ENCODE assay signal across 12 cellular contexts in genomic region chr11:45930951-45931563, GRCh38. TPM values are rescaled to one million over a fixed set of nuclear protein-coding genes. Genes with fewer than 3 reads are reported as not detected.
DNase-seq lines count a peak whose midpoint lies in the region; ATAC-seq and TF ChIP-seq lines count a peak whose summit lies in the region.
"Had no signal": no experiment of that assay in that cellular context is flagged by ENCODE, and none has a peak within 500 bp of the region (broad histone marks: within the 10 kb centered on the region; RNA-seq: fewer than 3 reads in every experiment).

No MANE protein-coding gene starts in this region.

- H3K27ac ChIP-seq in C4-2B (0 out of 2 replicates have a peak overlapping the region, but pooled peaks have one; percentile 16), stomach (peak overlapping the region in 1 of 5 donors; percentile 65)
- H3K27ac ChIP-seq: parathyroid adenoma had no signal

- TF ChIP-seq POLR2A in lower leg skin (IDR thresholded peaks at IDR 0.05), result no peak
- TF ChIP-seq POLR2A in stomach (IDR thresholded peaks at IDR 0.05), result no peak

- no peaks in the 10 kb centered on the region for H3K9me3 ChIP-seq in stomach
- H3K9me3 ChIP-seq: left lung had no signal

- peaks cover 23 to 52% (median 51%) of the 10 kb centered on the region in 4 donors for H3K36me3 ChIP-seq in stomach

- H3K4me3 Mint-ChIP-seq in activated naive CD8-positive, alpha-beta T cell treated with anti-CD3 and anti-CD28 coated beads, Interleukin-2, amount 50 U/mL, for 24 hours, result peak overlapping the region; percentile 10
- no peak overlapping the region for H3K4me3 Mint-ChIP-seq in natural killer cell treated with Interleukin-12 subunit alpha and Interleukin-12 subunit beta and Interleukin-15 and Interleukin-18, amount 100 ng/mL, for 72 hours

- H3K27ac Mint-ChIP-seq in activated naive CD8-positive, alpha-beta T cell treated with anti-CD3 and anti-CD28 coated beads, Interleukin-2, amount 50 U/mL, for 24 hours, result peak overlapping the region; percentile 23
- peak overlapping the region; percentile 47 to 91 for H3K27ac Mint-ChIP-seq in natural killer cell treated with Interleukin-12 subunit alpha and Interleukin-12 subunit beta and Interleukin-15 and Interleukin-18, amount 100 ng/mL, for 72 hours

- 51 to 72% methylated on average over 8 of the region's 8 CpGs for WGBS in lower leg skin, 2 donors
- WGBS in stomach, 5 donors, result 84 to 93% (median 89%) methylated on average over 7 to 8 of the region's 8 CpGs

- no peaks in the 10 kb centered on the region for H3K27me3 Mint-ChIP-seq in activated naive CD8-positive, alpha-beta T cell treated with anti-CD3 and anti-CD28 coated beads, Interleukin-2, amount 50 U/mL, for 24 hours
- no peaks in the 10 kb centered on the region for H3K27me3 Mint-ChIP-seq in natural killer cell treated with Interleukin-12 subunit alpha and Interleukin-12 subunit beta and Interleukin-15 and Interleukin-18, amount 100 ng/mL, for 72 hours

- H3K4me1 ChIP-seq in stomach, result peaks cover 6 to 45% (median 42%) of the 10 kb centered on the region in 4 donors

- no peak for TF ChIP-seq EP300 in stomach (IDR thresholded peaks at IDR 0.05)

- intact Hi-C loops in lower leg skin (cut with DNase I; ENCODE audit: low total_unique reads), result no loop called here
- intact Hi-C loops in stomach (cut with DNase I; ENCODE audit: low total_unique reads), result no loop called here

- H3K4me1 Mint-ChIP-seq in activated naive CD8-positive, alpha-beta T cell treated with anti-CD3 and anti-CD28 coated beads, Interleukin-2, amount 50 U/mL, for 24 hours, result peaks cover 22% of the 10 kb centered on the region
- peaks cover 19 to 22% of the 10 kb centered on the region in 2 donors for H3K4me1 Mint-ChIP-seq in natural killer cell treated with Interleukin-12 subunit alpha and Interleukin-12 subunit beta and Interleukin-15 and Interleukin-18, amount 100 ng/mL, for 72 hours (ENCODE audit: low read depth in 2 of 2)

- H3K27me3 ChIP-seq in stomach, result peaks cover 0 to under 1% (median 0%) of the 10 kb centered on the region in 3 donors

- no peak for ATAC-seq in activated naive CD8-positive, alpha-beta T cell treated with anti-CD3 and anti-CD28 coated beads, Interleukin-2, amount 50 U/mL, for 24 hours
- no peak for ATAC-seq in natural killer cell treated with Interleukin-12 subunit alpha and Interleukin-12 subunit beta and Interleukin-15 and Interleukin-18, amount 100 ng/mL, for 72 hours
- ATAC-seq in GM19035 (IDR thresholded peaks at IDR 0.05; ENCODE audit: unreplicated experiment), result no peak

- H3K4me3 ChIP-seq in lower leg skin (ENCODE audit: low read depth, poor library complexity, severe bottlenecking), result no peak overlapping the region
- H3K4me3 ChIP-seq in stomach, result no peak overlapping the region
- H3K4me3 ChIP-seq: left lung had no signal

- H3K9me3 Mint-ChIP-seq in activated naive CD8-positive, alpha-beta T cell treated with anti-CD3 and anti-CD28 coated beads, Interleukin-2, amount 50 U/mL, for 24 hours, result no peaks in the 10 kb centered on the region
- no peaks in the 10 kb centered on the region for H3K9me3 Mint-ChIP-seq in natural killer cell treated with Interleukin-12 subunit alpha and Interleukin-12 subunit beta and Interleukin-15 and Interleukin-18, amount 100 ng/mL, for 72 hours

- in situ Hi-C loops in GM13977 (cut with MboI; ENCODE audit: low pct_unique_long_range_greater_than_20kb, low sequenced_read_pairs, unreplicated experiment), result no loop called here

- peak; percentile 20 for DNase-seq in GM13977 (ENCODE audit: low spot score)
- DNase-seq in activated naive CD8-positive, alpha-beta T cell treated with anti-CD3 and anti-CD28 coated beads, Interleukin-2, amount 50 U/mL, for 24 hours, result no peak
- no peak for DNase-seq in natural killer cell treated with Interleukin-12 subunit alpha and Interleukin-12 subunit beta and Interleukin-15 and Interleukin-18, amount 100 ng/mL, for 72 hours (ENCODE audit: low spot score)
- no peak for DNase-seq in lower leg skin (ENCODE audit: low spot score in 2 of 2)
- no peak for DNase-seq in stomach
- no peak for DNase-seq in DMS53 treated with DMSO at 0.1 percent for 48 hours (lab: John Stamatoyannopoulos, UW; ENCODE audit: unreplicated experiment)
- DNase-seq: left lung, NCI-H1436, NCI-H69 had no signal

- no peaks in the 10 kb centered on the region for H3K36me3 Mint-ChIP-seq in activated naive CD8-positive, alpha-beta T cell treated with anti-CD3 and anti-CD28 coated beads, Interleukin-2, amount 50 U/mL, for 24 hours (ENCODE audit: low read depth)
- no peaks in the 10 kb centered on the region for H3K36me3 Mint-ChIP-seq in natural killer cell treated with Interleukin-12 subunit alpha and Interleukin-12 subunit beta and Interleukin-15 and Interleukin-18, amount 100 ng/mL, for 72 hours

- TF ChIP-seq CTCF in C4-2B (conservative IDR thresholded peaks at IDR 0.05), result no peak
- no peak for TF ChIP-seq CTCF in GM13977 (IDR thresholded peaks at IDR 0.05; ENCODE audit: extremely low read depth, insufficient read depth, missing control alignments)
- TF ChIP-seq CTCF in lower leg skin (IDR thresholded peaks at IDR 0.05), result no peak
- no peak for TF ChIP-seq CTCF in stomach (IDR thresholded peaks at IDR 0.05)

RNA-seq across cellular contexts. Expression of gene LARGE2, which starts 8.6 kb away (rescaled TPM):
- 1 to 10 TPM in 1 of 2 donors, not detected in 1; 2.0 TPM for total RNA-seq in natural killer cell treated with Interleukin-12 subunit alpha and Interleukin-12 subunit beta and Interleukin-15 and Interleukin-18, amount 100 ng/mL, for 72 hours
- total RNA-seq in lower leg skin, result 10 to 100 TPM; 20.7 to 30.1 (median 25.9) TPM
- 10 to 100 TPM in 1 of 5 donors, 1 to 10 TPM in 2, not detected in 2; 4.2 to 11.3 (median 7.6) TPM for total RNA-seq in stomach
- 10 to 100 TPM; 13.8 to 45.1 (median 17.4) TPM for polyA plus RNA-seq in stomach

RNA-seq across cellular contexts. Expression of gene PEX16, which starts 13.4 kb away (rescaled TPM):
- total RNA-seq in natural killer cell treated with Interleukin-12 subunit alpha and Interleukin-12 subunit beta and Interleukin-15 and Interleukin-18, amount 100 ng/mL, for 72 hours, result 10 to 100 TPM; 55.3 to 62.8 TPM
- total RNA-seq in lower leg skin (10 to 100 TPM; 36.7 to 52.8 (median 41.2) TPM), stomach (10 to 100 TPM in 4 of 5 donors, 1 to 10 TPM in 1; 9.9 to 72.7 (median 41.9) TPM)
- polyA plus RNA-seq in stomach, result 10 to 100 TPM; 35.5 to 44.2 (median 38.5) TPM

RNA-seq across cellular contexts. Expression of gene FREY1, which starts 24.0 kb away (rescaled TPM):
- total RNA-seq in natural killer cell treated with Interleukin-12 subunit alpha and Interleukin-12 subunit beta and Interleukin-15 and Interleukin-18, amount 100 ng/mL, for 72 hours, result 1 to 10 TPM; 4.2 to 4.9 TPM
- 1 to 10 TPM in 1 of 4 donors, under 1 TPM in 1, not detected in 2; 0.91 to 2.3 TPM for total RNA-seq in lower leg skin
- total RNA-seq in stomach, result 1 to 10 TPM in 2 of 5 donors, not detected in 3; 6.7 to 9.9 TPM
- under 1 TPM in 2 of 3 donors, not detected in 1; 0.33 to 0.50 TPM for polyA plus RNA-seq in stomach

RNA-seq across cellular contexts. Expression of gene MAPK8IP1, which starts 45.6 kb away (rescaled TPM):
- 1 to 10 TPM; 2.0 to 3.4 TPM for total RNA-seq in natural killer cell treated with Interleukin-12 subunit alpha and Interleukin-12 subunit beta and Interleukin-15 and Interleukin-18, amount 100 ng/mL, for 72 hours
- total RNA-seq in lower leg skin (1 to 10 TPM; 4.6 to 6.5 (median 5.4) TPM), stomach (1 to 10 TPM in 4 of 5 donors, not detected in 1; 2.9 to 8.0 (median 6.2) TPM)
- polyA plus RNA-seq in stomach, result 1 to 10 TPM; 4.9 to 8.3 (median 7.6) TPM
